Comparison of ENCODE assay signal across 16 cellular contexts in the genomic region with DNA sequence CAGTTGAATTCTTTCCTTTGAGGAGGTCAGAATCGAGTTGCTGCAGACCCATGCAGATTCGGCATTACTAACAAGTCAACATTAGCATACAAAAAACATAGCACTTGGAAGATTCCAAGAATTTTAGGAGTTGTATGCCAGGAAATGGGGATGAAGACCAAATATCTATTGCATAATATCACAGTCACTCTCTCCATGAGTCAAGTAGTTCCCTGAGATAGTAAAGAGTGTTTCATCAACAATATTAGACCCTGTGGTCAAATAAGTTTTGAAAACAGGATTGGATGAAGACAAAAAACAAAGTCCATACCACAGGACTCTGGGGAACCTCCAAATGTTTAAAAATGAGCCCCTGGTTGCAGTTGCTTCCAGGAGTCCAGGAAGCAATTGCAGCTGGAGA. TPM values are rescaled to one million over a fixed set of nuclear protein-coding genes. Genes with fewer than 3 reads are reported as not detected.
DNase-seq lines count a peak whose midpoint lies in the region; ATAC-seq and TF ChIP-seq lines count a peak whose summit lies in the region.
"Had no signal": no experiment of that assay in that cellular context is flagged by ENCODE, and none has a peak within 500 bp of the region (broad histone marks: within the 10 kb centered on the region; RNA-seq: fewer than 3 reads in every experiment).

No MANE protein-coding gene starts in this region.

- H3K9me3 Mint-ChIP-seq in stimulated activated memory B cell treated with anti-CD40 and anti-IgM and Interleukin-4, amounts not matched to agents 10 μg/mL and 1 μg/mL and 100 μg/mL, for 72 hours: no peaks in the 10 kb centered on the region
- H3K9me3 Mint-ChIP-seq: activated CD4-positive, alpha-beta memory T cell treated with anti-CD3 and anti-CD28 coated beads for 36 hours; activated naive CD4-positive, alpha-beta T cell treated with anti-CD3 and anti-CD28 coated beads for 36 hours; effector memory CD8-positive, alpha-beta T cell; T-cell had no signal

- H3K36me3 ChIP-seq in psoas muscle (ENCODE audit: insufficient read depth in 1 of 2, low read depth in 1 of 2): no peaks in the 10 kb centered on the region

- ATAC-seq in psoas muscle (peak; percentile 23 to 63 (median 44)), GM21381 (IDR thresholded peaks at IDR 0.05; ENCODE audit: unreplicated experiment) (no peak), GM18907 (IDR thresholded peaks at IDR 0.05; ENCODE audit: unreplicated experiment) (no peak)
- ATAC-seq in stimulated activated memory B cell treated with anti-CD40 and anti-IgM and Interleukin-4, amounts not matched to agents 10 μg/mL and 1 μg/mL and 100 μg/mL, for 72 hours: no peak
- ATAC-seq: effector memory CD8-positive, alpha-beta T cell; T-cell had no signal

- peak overlapping the region; percentile 3 for H3K27ac ChIP-seq in psoas muscle

- no peaks in the 10 kb centered on the region for H3K4me1 Mint-ChIP-seq in stimulated activated memory B cell treated with anti-CD40 and anti-IgM and Interleukin-4, amounts not matched to agents 10 μg/mL and 1 μg/mL and 100 μg/mL, for 72 hours

- intact Hi-C loops in psoas muscle (cut with DNase I): loop anchor here in 1 of 2 donors (5.0 kb wide), 1 partner anchor 71 kb away; no protein-coding TSS in a partner anchor

- H3K4me3 ChIP-seq in foreskin fibroblast (ENCODE audit: low read depth in 1 of 2, low read length in 2 of 2) (no peak overlapping the region), psoas muscle (no peak overlapping the region)

- H3K27me3 Mint-ChIP-seq in stimulated activated memory B cell treated with anti-CD40 and anti-IgM and Interleukin-4, amounts not matched to agents 10 μg/mL and 1 μg/mL and 100 μg/mL, for 72 hours: no peaks in the 10 kb centered on the region
- H3K27me3 Mint-ChIP-seq: effector memory CD8-positive, alpha-beta T cell; T-cell had no signal

- no peak overlapping the region for H3K27ac Mint-ChIP-seq in stimulated activated memory B cell treated with anti-CD40 and anti-IgM and Interleukin-4, amounts not matched to agents 10 μg/mL and 1 μg/mL and 100 μg/mL, for 72 hours
- H3K27ac Mint-ChIP-seq: activated CD4-positive, alpha-beta memory T cell treated with anti-CD3 and anti-CD28 coated beads for 36 hours; activated naive CD4-positive, alpha-beta T cell treated with anti-CD3 and anti-CD28 coated beads for 36 hours; effector memory CD8-positive, alpha-beta T cell; T-cell had no signal

- peaks cover 15% of the 10 kb centered on the region for H3K4me1 ChIP-seq in psoas muscle

- DNase-seq in EL: peak; percentile 77
- DNase-seq in amniotic stem cell (lab: John Stamatoyannopoulos, UW): peak; percentile 39
- DNase-seq in foreskin fibroblast: peak; percentile 49 to 74
- DNase-seq in psoas muscle: no peak
- DNase-seq in stimulated activated naive CD4-positive, alpha-beta T cell treated with Interleukin-2 at 50 U/mL for 16 hours (lab: John Stamatoyannopoulos, UW): no peak
- DNase-seq: activated CD4-positive, alpha-beta memory T cell treated with anti-CD3 and anti-CD28 coated beads for 36 hours; activated naive CD4-positive, alpha-beta T cell treated with anti-CD3 and anti-CD28 coated beads for 36 hours; effector memory CD8-positive, alpha-beta T cell; NCI-H1417; NCI-H82; nucleus accumbens; T-cell had no signal

- H3K36me3 Mint-ChIP-seq in stimulated activated memory B cell treated with anti-CD40 and anti-IgM and Interleukin-4, amounts not matched to agents 10 μg/mL and 1 μg/mL and 100 μg/mL, for 72 hours: no peaks in the 10 kb centered on the region
- H3K36me3 Mint-ChIP-seq: activated CD4-positive, alpha-beta memory T cell treated with anti-CD3 and anti-CD28 coated beads for 36 hours; T-cell had no signal

- TF ChIP-seq CTCF in foreskin fibroblast (IDR thresholded peaks at IDR 0.05; ENCODE audit: low read depth, low read length): no peak
- TF ChIP-seq CTCF in psoas muscle (IDR thresholded peaks at IDR 0.05): no peak

- no peaks in the 10 kb centered on the region for H3K27me3 ChIP-seq in psoas muscle (ENCODE audit: insufficient read depth in 3 of 3, low read length in 2 of 3)

- no peaks in the 10 kb centered on the region for H3K9me3 ChIP-seq in psoas muscle

- no peak overlapping the region for H3K4me3 Mint-ChIP-seq in stimulated activated memory B cell treated with anti-CD40 and anti-IgM and Interleukin-4, amounts not matched to agents 10 μg/mL and 1 μg/mL and 100 μg/mL, for 72 hours
- H3K4me3 Mint-ChIP-seq: activated CD4-positive, alpha-beta memory T cell treated with anti-CD3 and anti-CD28 coated beads for 36 hours; activated naive CD4-positive, alpha-beta T cell treated with anti-CD3 and anti-CD28 coated beads for 36 hours; effector memory CD8-positive, alpha-beta T cell; T-cell had no signal

- WGBS in psoas muscle, 3 donors: 28 to 37% (median 36%) methylated on average over 2 of the region's 2 CpGs

RNA-seq across cellular contexts. Expression of gene FYCO1, which starts 11.0 kb away (rescaled TPM):
- total RNA-seq in psoas muscle: 100 to 1,000 TPM in 3 of 4 donors, 10 to 100 TPM in 1; 60.1 to 129 (median 115) TPM
- polyA plus RNA-seq in psoas muscle: 10 to 100 TPM; 14.0 to 68.3 (median 40.0) TPM

RNA-seq across cellular contexts. Expression of gene XCR1, which starts 20.6 kb away (rescaled TPM):
- total RNA-seq in psoas muscle: under 1 TPM in 3 of 4 donors, not detected in 1; 0.04 to 0.10 (median 0.06) TPM
- under 1 TPM; 0.01 to 0.07 (median 0.03) TPM for polyA plus RNA-seq in psoas muscle
- total RNA-seq: activated naive CD4-positive, alpha-beta T cell treated with anti-CD3 and anti-CD28 coated beads for 36 hours; temporal lobe had no signal

Comparison
In these comparisons a context has a peak if more than half of its experiments do, and no peak if none do; other contexts are left out.
1. DNase-seq: peak in EL (single experiment), amniotic stem cell (single experiment) and foreskin fibroblast (2 of 2); none in psoas muscle (0 of 2) and stimulated activated naive CD4-positive, alpha-beta T cell treated with Interleukin-2 at 50 U/mL for 16 hours (single experiment).
2. ATAC-seq: peak in psoas muscle (4 of 4); none in stimulated activated memory B cell treated with anti-CD40 and anti-IgM and Interleukin-4, amounts not matched to agents 10 μg/mL and 1 μg/mL and 100 μg/mL, for 72 hours (single experiment), GM21381 (single experiment) and GM18907 (single experiment).